In the genomic region with DNA sequence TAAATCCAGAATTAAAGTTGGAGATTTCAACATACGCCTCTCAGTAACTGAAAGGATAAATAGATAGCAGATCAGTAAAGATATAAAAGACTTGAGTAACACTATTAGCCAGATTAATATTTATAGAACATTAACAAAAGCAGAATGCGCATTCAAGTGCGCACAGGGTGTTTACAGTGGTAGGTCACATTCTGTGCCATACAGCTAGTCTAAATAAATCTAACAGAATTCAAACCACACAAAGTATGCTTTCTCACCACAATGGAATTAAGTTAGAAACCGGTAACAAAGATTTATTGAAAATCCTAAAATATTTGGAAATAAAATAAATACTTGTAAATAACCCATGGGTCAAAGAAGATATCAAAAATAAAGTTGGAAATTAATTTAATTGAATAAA, we compare ENCODE assay signal across 26 cellular contexts.
A peak's percentile ranks its signal among the peaks of the same experiment; 100 is the strongest.
DNase-seq lines count a peak whose midpoint lies in the region; ATAC-seq and TF ChIP-seq lines count a peak whose summit lies in the region.
"Had no signal": no experiment of that assay in that cellular context is flagged by ENCODE, and none has a peak within 500 bp of the region (broad histone marks: within the 10 kb centered on the region; RNA-seq: fewer than 3 reads in every experiment).

No MANE protein-coding gene starts in this region.

- intact Hi-C loops in IMR-90 (cut with micrococcal nuclease) = no loop called here
- intact Hi-C loops in thyroid gland (cut with DNase I) = no loop called here

- POLR2A ChIA-PET in AG04450 (lab: Yijun Ruan, JAX) (interaction anchor here (1.1 to 1.8 kb wide), 2 partner anchors 17 to 358 kb away, joined by 3 to 6 read pairs; a partner anchor contains a TSS), IMR-90 (lab: Charles Lee; ENCODE audit: unreplicated experiment) (interaction anchor here (0.6 kb wide), 1 partner anchor 40 kb away, joined by 4 read pairs; no protein-coding TSS in a partner anchor), HEK293T (lab: Yijun Ruan, JAX) (no interaction called here)

- H3K4me2 ChIP-seq in IMR-90 (ENCODE audit: low read depth, low read length) = no peak overlapping the region; the same call in 1 of the 2 replicates
- H3K4me2 ChIP-seq: BLaER1 treated with 17β-estradiol and CSF1 and Interleukin-3, amounts not matched to agents 10 nM and 100 nM had no signal

- H2AK5ac ChIP-seq in IMR-90 (ENCODE audit: low read depth, low read length) = no peak overlapping the region

- H3K18ac ChIP-seq in IMR-90 (ENCODE audit: low read depth, low read length) = no peak overlapping the region

- BruUV-seq in IMR-90 (replicated peaks; lab: Mats Ljungman, UMichigan) = no TSS peak

- no peak for TF ChIP-seq CTCF in AG04450 (IDR thresholded peaks at IDR 0.05; ENCODE audit: low read depth, low read length)
- no peak for TF ChIP-seq CTCF in IMR-90 (conservative IDR thresholded peaks at IDR 0.05; ENCODE audit: low read depth, low read length)
- TF ChIP-seq CTCF in brain microvascular endothelial cell (IDR thresholded peaks at IDR 0.05; ENCODE audit: low read depth, low read length, missing control alignments) = no peak
- no peak for TF ChIP-seq CTCF in fibroblast of villous mesenchyme (IDR thresholded peaks at IDR 0.05; ENCODE audit: insufficient read depth, low read depth, low read length)
- no peak for TF ChIP-seq CTCF in thyroid gland (IDR thresholded peaks at IDR 0.05)

- H3K9me3 ChIP-seq in AG04450 (ENCODE audit: control insufficient read depth, insufficient read depth, low read length) = no peaks in the 10 kb centered on the region
- no peaks in the 10 kb centered on the region for H3K9me3 ChIP-seq in IMR-90 (ENCODE audit: control insufficient read depth, insufficient read depth, low read length)
- H3K9me3 ChIP-seq in thyroid gland = no peaks in the 10 kb centered on the region
- H3K9me3 ChIP-seq: BLaER1 treated with 17β-estradiol and CSF1 and Interleukin-3, amounts not matched to agents 10 nM and 100 nM; Caco-2 had no signal

- H3K9ac ChIP-seq in IMR-90 (ENCODE audit: low read depth, low read length) = no peak overlapping the region
- H3K9ac ChIP-seq: BLaER1 treated with 17β-estradiol and CSF1 and Interleukin-3, amounts not matched to agents 10 nM and 100 nM had no signal

- H4K20me1 ChIP-seq in IMR-90 (ENCODE audit: insufficient read depth, low read length) = no peaks in the 10 kb centered on the region
- H4K20me1 ChIP-seq: BLaER1 treated with 17β-estradiol and CSF1 and Interleukin-3, amounts not matched to agents 10 nM and 100 nM had no signal

- H3K27ac ChIP-seq in AG04450 (ENCODE audit: low read depth, low read length) = no peak overlapping the region
- H3K27ac ChIP-seq in IMR-90 (ENCODE audit: insufficient read depth, low read length) = no peak overlapping the region
- no peak overlapping the region for H3K27ac ChIP-seq in brain microvascular endothelial cell
- H3K27ac ChIP-seq in thyroid gland = no peak overlapping the region
- H3K27ac ChIP-seq: 22Rv1; BLaER1 treated with 17β-estradiol and CSF1 and Interleukin-3, amounts not matched to agents 10 nM and 100 nM; HL-60 had no signal

- TF ChIP-seq RAD21 in IMR-90 (IDR thresholded peaks at IDR 0.05; ENCODE audit: low read length) = no peak

- H2BK20ac ChIP-seq in IMR-90 (ENCODE audit: low read depth, low read length) = no peak overlapping the region

- no peak overlapping the region for H3K56ac ChIP-seq in IMR-90 (ENCODE audit: extremely low read depth, insufficient read depth, low read length)

- CTCF ChIA-PET in AG04450 (lab: Charles Lee) (no interaction called here), IMR-90 (lab: Yijun Ruan, JAX) (no interaction called here), HEK293T (lab: Yijun Ruan, JAX) (no interaction called here)

- no peak overlapping the region for H4K8ac ChIP-seq in IMR-90 (ENCODE audit: low read depth in 2 of 2, low read length in 2 of 2)

- DNase-seq in AG04450 (ENCODE audit: low read depth, low spot score) = peak; percentile 21
- DNase-seq in IMR-90 = peak; percentile 73
- DNase-seq in brain microvascular endothelial cell = peak; percentile 9
- peak; percentile 26 for DNase-seq in fibroblast of villous mesenchyme (ENCODE audit: low read depth)
- no peak for DNase-seq in HEK293T (ENCODE audit: extremely low spot score)
- DNase-seq in DMS79 treated with DMSO at 0.1 percent for 48 hours (lab: John Stamatoyannopoulos, UW) = no peak
- DNase-seq in thyroid gland = no peak
- DNase-seq: ACHN; Caco-2; CD4-positive, alpha-beta memory T cell; DMS 273 treated with DMSO at 0.1 percent for 48 hours; DND-41; GF-D8; KBM-7; NCI-H1092; NCI-H1436; NCI-H187 treated with DMSO at 0.1 percent for 48 hours; NCI-H2107; NCI-H510A treated with DMSO at 0.1 percent for 48 hours; NCI-H748 treated with DMSO at 0.1 percent for 48 hours; SIG-M5 had no signal

- dilution Hi-C loops in IMR-90 (cut with HindIII; ENCODE audit: low sequenced_read_pairs, unreplicated experiment) = no loop called here

- in situ Hi-C loops in IMR-90 (cut with MboI; ENCODE audit: low sequenced_read_pairs) = no loop called here
- in situ Hi-C loops in brain microvascular endothelial cell (cut with HindIII; ENCODE audit: low pct_ligation_motif_present, low sequenced_read_pairs) = no loop called here

- no peak overlapping the region for H3K14ac ChIP-seq in IMR-90 (replicated peaks; ENCODE audit: low read depth, low read length)

- no CpG with 5 or more reads among the region's 4 CpGs for WGBS in IMR-90 (ENCODE audit: extremely low coverage in 2 of 2, insufficient read length in 1 of 2), 2 experiments
- WGBS in thyroid gland, 2 donors = 71 to 96% methylated on average over 4 of the region's 4 CpGs

- no peak overlapping the region for H4K91ac ChIP-seq in IMR-90 (ENCODE audit: insufficient read depth, low read depth, low read length)

- H2AFZ ChIP-seq in IMR-90 (replicated peaks; ENCODE audit: low read length, poor library complexity) = no peak overlapping the region

- no peak overlapping the region for H3K23ac ChIP-seq in IMR-90 (ENCODE audit: low read depth, low read length)

- no peaks in the 10 kb centered on the region for H3K4me1 ChIP-seq in IMR-90 (ENCODE audit: control insufficient read depth, insufficient read depth, low read length)
- no peaks in the 10 kb centered on the region for H3K4me1 ChIP-seq in thyroid gland
- H3K4me1 ChIP-seq: Caco-2 had no signal

- H3K4me3 ChIP-seq in AG04450 (ENCODE audit: low read depth, low read length) (no peak overlapping the region), IMR-90 (ENCODE audit: insufficient read depth, low read depth, low read length) (no peak overlapping the region), brain microvascular endothelial cell (ENCODE audit: low read depth, low read length) (no peak overlapping the region), fibroblast of villous mesenchyme (ENCODE audit: low read depth, low read length) (no peak overlapping the region), thyroid gland (replicated peaks in 1 of 3) (no peak overlapping the region)
- H3K4me3 ChIP-seq: BLaER1 treated with 17β-estradiol and CSF1 and Interleukin-3, amounts not matched to agents 10 nM and 100 nM had no signal

- no peak overlapping the region for H2BK120ac ChIP-seq in IMR-90 (ENCODE audit: low read depth, low read length)

- H4K5ac ChIP-seq in IMR-90 (ENCODE audit: low read depth, low read length) = no peak overlapping the region

- no peak overlapping the region for H2AK9ac ChIP-seq in IMR-90 (replicated peaks; ENCODE audit: low read depth, low read length, poor library complexity)

- no peak overlapping the region for H3K4ac ChIP-seq in IMR-90 (ENCODE audit: low read depth, low read length)

- ATAC-seq in IMR-90 (ENCODE audit: low read depth) (peak; percentile 91), HG03354 (IDR thresholded peaks at IDR 0.05; ENCODE audit: poor library complexity, severe bottlenecking, unreplicated experiment) (no peak)
- ATAC-seq: HepG2 had no signal

- no peak overlapping the region for H2BK15ac ChIP-seq in IMR-90 (ENCODE audit: low read depth, low read length)

- H3K9me1 ChIP-seq in IMR-90 (ENCODE audit: insufficient read depth, low read length) = no peaks in the 10 kb centered on the region

- H3K79me1 ChIP-seq in IMR-90 (ENCODE audit: low read depth in 1 of 2, low read length in 2 of 2) = no peaks in the 10 kb centered on the region

- H3K36me3 ChIP-seq in IMR-90 (ENCODE audit: control insufficient read depth, insufficient read depth, low read length) (no peaks in the 10 kb centered on the region), brain microvascular endothelial cell (replicated peaks) (no peaks in the 10 kb centered on the region), thyroid gland (no peaks in the 10 kb centered on the region)
- H3K36me3 ChIP-seq: BLaER1 treated with 17β-estradiol and CSF1 and Interleukin-3, amounts not matched to agents 10 nM and 100 nM had no signal

- TF ChIP-seq POLR2A in IMR-90 (IDR thresholded peaks at IDR 0.05; ENCODE audit: low read depth, low read length) (no peak), thyroid gland (IDR thresholded peaks at IDR 0.05) (no peak)

- H2BK5ac ChIP-seq in IMR-90 (ENCODE audit: low read depth, low read length, poor library complexity, severe bottlenecking) = peak overlapping the region; percentile 72

- H3K27me3 ChIP-seq in AG04450 (ENCODE audit: control insufficient read depth, insufficient read depth, low read length) (no peaks in the 10 kb centered on the region), IMR-90 (ENCODE audit: control insufficient read depth, insufficient read depth, low read length) (no peaks in the 10 kb centered on the region), brain microvascular endothelial cell (replicated peaks) (no peaks in the 10 kb centered on the region), thyroid gland (no peaks in the 10 kb centered on the region)
- H3K27me3 ChIP-seq: BLaER1 treated with 17β-estradiol and CSF1 and Interleukin-3, amounts not matched to agents 10 nM and 100 nM had no signal

TF ChIP-seq in IMR-90, 13 proteins besides CTCF, POLR2A, EP300 and RAD21:
- no peak for TF ChIP-seq RCOR1 (IDR thresholded peaks at IDR 0.05; ENCODE audit: insufficient replicate concordance, low read length)
- TF ChIP-seq BHLHE40 (IDR thresholded peaks at IDR 0.05; ENCODE audit: low read depth, low read length) = peak; percentile 62; the same call in 1 of the 2 replicates
TF ChIP-seq in IMR-90: peak in this region for 1.

TF ChIP-seq in HEK293T, 16 proteins besides CTCF, POLR2A, EP300 and RAD21:
- TF ChIP-seq SP1 (IDR thresholded peaks at IDR 0.05) = no peak
- TF ChIP-seq TARDBP (IDR thresholded peaks at IDR 0.05) = no peak
- TF ChIP-seq LEF1 (IDR thresholded peaks at IDR 0.05; ENCODE audit: borderline replicate concordance) = no peak
- TF ChIP-seq FOXA1 (IDR thresholded peaks at IDR 0.05) = no peak
- TF ChIP-seq SUZ12 (IDR thresholded peaks at IDR 0.05) = no peak
- no peak for TF ChIP-seq BHLHE40 (IDR thresholded peaks at IDR 0.05; ENCODE audit: borderline replicate concordance)
- no peak for TF ChIP-seq CTBP1 (IDR thresholded peaks at IDR 0.05; ENCODE audit: borderline replicate concordance)
- no peak for TF ChIP-seq ZNF384 (IDR thresholded peaks at IDR 0.05)
- no peak for TF ChIP-seq ELF4 (IDR thresholded peaks at IDR 0.05)
TF ChIP-seq in HEK293T: peak in this region for 0.

Comparison
In these comparisons a context has a peak if more than half of its experiments do, and no peak if none do; other contexts are left out.
1. DNase-seq: peak in AG04450 (single experiment), IMR-90 (single experiment), brain microvascular endothelial cell (single experiment) and fibroblast of villous mesenchyme (single experiment); none in HEK293T (single experiment), DMS79 treated with DMSO at 0.1 percent for 48 hours (single experiment) and thyroid gland (0 of 2).